Comparison of ENCODE assay signal across 9 cellular contexts in the genomic region with DNA sequence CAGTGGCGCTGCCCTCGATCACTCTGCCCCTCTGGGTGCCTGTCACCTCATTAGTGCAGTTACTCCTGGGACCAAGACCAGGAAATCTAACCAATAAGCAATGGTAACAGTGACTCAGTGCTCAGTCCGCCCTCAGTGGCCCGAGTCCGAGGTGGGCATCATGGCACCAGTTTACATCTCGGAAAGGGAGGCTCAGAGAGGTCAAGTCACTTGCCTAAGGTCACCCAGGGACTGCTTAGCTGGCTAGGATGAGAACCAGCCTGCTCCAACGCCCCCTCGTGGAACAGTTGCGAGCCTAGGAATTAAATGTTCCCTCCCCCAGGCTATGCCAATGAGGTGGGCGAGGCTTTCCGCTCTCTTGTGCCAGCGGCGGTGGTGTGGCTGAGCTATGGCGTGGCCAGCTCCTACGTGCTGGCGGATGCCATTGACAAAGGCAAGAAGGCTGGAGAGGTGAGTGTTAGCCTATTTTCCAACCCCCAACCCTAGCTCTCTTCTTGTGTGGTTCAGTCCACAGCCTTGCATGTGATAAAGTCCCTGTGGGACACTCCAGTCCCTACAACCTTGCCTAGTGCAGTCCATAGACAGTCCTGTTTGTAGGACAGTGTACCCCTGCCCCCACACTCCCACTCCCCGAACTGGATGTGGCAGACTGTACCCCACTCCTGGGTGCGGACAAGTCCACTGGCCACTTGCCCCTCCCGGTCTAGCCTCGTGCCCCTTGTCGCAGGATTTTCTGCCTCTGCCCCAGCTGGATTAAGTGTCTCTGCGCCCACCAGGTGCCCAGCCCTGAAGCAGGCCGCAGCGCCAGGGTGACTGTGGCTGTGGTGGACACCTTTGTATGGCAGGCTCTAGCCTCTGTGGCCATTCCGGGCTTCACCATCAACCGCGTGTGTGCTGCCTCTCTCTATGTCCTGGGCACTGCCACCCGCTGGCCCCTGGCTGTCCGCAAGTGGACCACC. TPM values are rescaled to one million over a fixed set of nuclear protein-coding genes. Genes with fewer than 3 reads are reported as not detected.
A peak's percentile ranks its signal among the peaks of the same experiment; 100 is the strongest.
DNase-seq lines count a peak whose midpoint lies in the region; ATAC-seq lines count a peak whose summit lies in the region.
"Had no signal": no experiment of that assay in that cellular context is flagged by ENCODE, and none has a peak within 500 bp of the region (broad histone marks: within the 10 kb centered on the region; RNA-seq: fewer than 3 reads in every experiment).

No MANE protein-coding gene starts in this region.

- peak overlapping the region; percentile 91 to 100 (median 97) for H3K27ac Mint-ChIP-seq in CD8-positive, alpha-beta memory T cell
- peak overlapping the region; percentile 89 for H3K27ac Mint-ChIP-seq in activated T-helper 1 cell treated with anti-CD3 and anti-CD28 coated beads, Interleukin-12 subunit alpha, Interleukin-12 subunit beta, Interleukin-2, Interleukin-4 antibody, amounts not matched to agents 30 ng/mL and 10 ng/mL and 1 ng/mL, durations not matched to agents 14 hours and 24 hours and 36 hours
- peak overlapping the region; percentile 95 to 98 for H3K27ac Mint-ChIP-seq in natural killer cell treated with Interleukin-12 subunit alpha and Interleukin-12 subunit beta and Interleukin-15 and Interleukin-18, amount 100 ng/mL, for 72 hours

- H3K27ac ChIP-seq in CD8-positive, alpha-beta memory T cell (ENCODE audit: low read depth, low read length): peak overlapping the region; percentile 81

- H3K4me1 ChIP-seq in CD8-positive, alpha-beta memory T cell (ENCODE audit: insufficient read depth, low read length): peaks cover 44% of the 10 kb centered on the region

- no peaks in the 10 kb centered on the region for H3K9me3 Mint-ChIP-seq in CD8-positive, alpha-beta memory T cell
- H3K9me3 Mint-ChIP-seq in activated T-helper 1 cell treated with anti-CD3 and anti-CD28 coated beads, Interleukin-12 subunit alpha, Interleukin-12 subunit beta, Interleukin-2, Interleukin-4 antibody, amounts not matched to agents 30 ng/mL and 10 ng/mL and 1 ng/mL, durations not matched to agents 14 hours and 24 hours and 36 hours: no peaks in the 10 kb centered on the region
- H3K9me3 Mint-ChIP-seq in natural killer cell treated with Interleukin-12 subunit alpha and Interleukin-12 subunit beta and Interleukin-15 and Interleukin-18, amount 100 ng/mL, for 72 hours: no peaks in the 10 kb centered on the region

- peaks cover 49 to 57% (median 56%) of the 10 kb centered on the region in 3 donors for H3K4me1 Mint-ChIP-seq in CD8-positive, alpha-beta memory T cell
- H3K4me1 Mint-ChIP-seq in activated T-helper 1 cell treated with anti-CD3 and anti-CD28 coated beads, Interleukin-12 subunit alpha, Interleukin-12 subunit beta, Interleukin-2, Interleukin-4 antibody, amounts not matched to agents 30 ng/mL and 10 ng/mL and 1 ng/mL, durations not matched to agents 14 hours and 24 hours and 36 hours (ENCODE audit: low read depth): peaks cover 49% of the 10 kb centered on the region
- peaks cover 46 to 48% of the 10 kb centered on the region in 2 donors for H3K4me1 Mint-ChIP-seq in natural killer cell treated with Interleukin-12 subunit alpha and Interleukin-12 subunit beta and Interleukin-15 and Interleukin-18, amount 100 ng/mL, for 72 hours (ENCODE audit: low read depth in 2 of 2)

- POLR2A ChIA-PET in CD8-positive, alpha-beta memory T cell (lab: Charles Lee): interaction anchor here (1.4 to 3.2 kb wide), 2 partner anchors 8 to 70 kb away, joined by 3 to 16 read pairs; a partner anchor contains a TSS

- peak in 1 of 2 donors; percentile 45 for ATAC-seq in natural killer cell treated with Interleukin-12 subunit alpha and Interleukin-12 subunit beta and Interleukin-15 and Interleukin-18, amount 100 ng/mL, for 72 hours

- CTCF ChIA-PET in CD8-positive, alpha-beta memory T cell (lab: Charles Lee): interaction anchor here (0.8 to 5.9 kb wide), 14 partner anchors 11 to 322 kb away, joined by 3 to 37 read pairs (median 4); a partner anchor contains a TSS

- no peaks in the 10 kb centered on the region for H3K9me3 ChIP-seq in CD8-positive, alpha-beta memory T cell (ENCODE audit: low read length)

- intact Hi-C loops in activated T-helper 1 cell treated with anti-CD3 and anti-CD28 coated beads, Interleukin-12 subunit alpha, Interleukin-12 subunit beta, Interleukin-2, Interleukin-4 antibody, amounts not matched to agents 30 ng/mL and 10 ng/mL and 1 ng/mL, durations not matched to agents 14 hours and 24 hours and 36 hours (cut with micrococcal nuclease): loop anchor here (1.0 to 10.0 kb wide), 7 partner anchors 9 to 872 kb away; a partner anchor contains a TSS

- peak overlapping the region; percentile 91 to 98 (median 95) for H3K4me3 Mint-ChIP-seq in CD8-positive, alpha-beta memory T cell
- H3K4me3 Mint-ChIP-seq in activated T-helper 1 cell treated with anti-CD3 and anti-CD28 coated beads, Interleukin-12 subunit alpha, Interleukin-12 subunit beta, Interleukin-2, Interleukin-4 antibody, amounts not matched to agents 30 ng/mL and 10 ng/mL and 1 ng/mL, durations not matched to agents 14 hours and 24 hours and 36 hours: peak overlapping the region; percentile 98
- peak overlapping the region; percentile 98 for H3K4me3 Mint-ChIP-seq in natural killer cell treated with Interleukin-12 subunit alpha and Interleukin-12 subunit beta and Interleukin-15 and Interleukin-18, amount 100 ng/mL, for 72 hours

- H3K36me3 Mint-ChIP-seq in CD8-positive, alpha-beta memory T cell: peaks cover 0 to 38% (median 5%) of the 10 kb centered on the region in 3 donors
- H3K36me3 Mint-ChIP-seq in activated T-helper 1 cell treated with anti-CD3 and anti-CD28 coated beads, Interleukin-12 subunit alpha, Interleukin-12 subunit beta, Interleukin-2, Interleukin-4 antibody, amounts not matched to agents 30 ng/mL and 10 ng/mL and 1 ng/mL, durations not matched to agents 14 hours and 24 hours and 36 hours (ENCODE audit: low read depth): peaks cover 41% of the 10 kb centered on the region
- H3K36me3 Mint-ChIP-seq in natural killer cell treated with Interleukin-12 subunit alpha and Interleukin-12 subunit beta and Interleukin-15 and Interleukin-18, amount 100 ng/mL, for 72 hours: no peaks in the 10 kb centered on the region

- no peaks in the 10 kb centered on the region for H3K27me3 Mint-ChIP-seq in CD8-positive, alpha-beta memory T cell
- no peaks in the 10 kb centered on the region for H3K27me3 Mint-ChIP-seq in activated T-helper 1 cell treated with anti-CD3 and anti-CD28 coated beads, Interleukin-12 subunit alpha, Interleukin-12 subunit beta, Interleukin-2, Interleukin-4 antibody, amounts not matched to agents 30 ng/mL and 10 ng/mL and 1 ng/mL, durations not matched to agents 14 hours and 24 hours and 36 hours (ENCODE audit: insufficient read depth)
- no peaks in the 10 kb centered on the region for H3K27me3 Mint-ChIP-seq in natural killer cell treated with Interleukin-12 subunit alpha and Interleukin-12 subunit beta and Interleukin-15 and Interleukin-18, amount 100 ng/mL, for 72 hours

- peak overlapping the region; percentile 70 for H3K4me3 ChIP-seq in CD8-positive, alpha-beta memory T cell (ENCODE audit: low read length)

- no peaks in the 10 kb centered on the region for H3K36me3 ChIP-seq in CD8-positive, alpha-beta memory T cell (ENCODE audit: insufficient read depth, low read length)

- no peaks in the 10 kb centered on the region for H3K27me3 ChIP-seq in CD8-positive, alpha-beta memory T cell (ENCODE audit: insufficient read depth, low read length, poor library complexity, severe bottlenecking)

- DNase-seq in CD8-positive, alpha-beta memory T cell: peak; percentile 80 to 91 (median 87)
- DNase-seq in KG1 (lab: John Stamatoyannopoulos, UW) (peak; percentile 87), RKO (ENCODE audit: low spot score) (peak; percentile 94), fibroblast of gingiva (ENCODE audit: low read depth) (peak; percentile 75), globus pallidus (ENCODE audit: low spot score) (no peak)
- DNase-seq in activated T-helper 1 cell treated with anti-CD3 and anti-CD28 coated beads, Interleukin-12 subunit alpha, Interleukin-12 subunit beta, Interleukin-2, Interleukin-4 antibody, amounts not matched to agents 30 ng/mL and 10 ng/mL and 1 ng/mL, durations not matched to agents 14 hours and 24 hours and 36 hours (ENCODE audit: low spot score): peak; percentile 75
- DNase-seq in natural killer cell treated with Interleukin-12 subunit alpha and Interleukin-12 subunit beta and Interleukin-15 and Interleukin-18, amount 100 ng/mL, for 72 hours (ENCODE audit: low spot score): peak; percentile 83
- peak; percentile 71 to 85 (median 78) for DNase-seq in stimulated activated naive CD4-positive, alpha-beta T cell (lab: John Stamatoyannopoulos, UW)

RNA-seq across cellular contexts. Expression of a gene that starts 1.1 kb away (rescaled TPM):
- total RNA-seq in CD8-positive, alpha-beta memory T cell: 100 to 1,000 TPM; 104 to 110 TPM
- polyA plus RNA-seq in CD8-positive, alpha-beta memory T cell: 43.1 TPM
- 72.0 and 72.9 TPM in 2 replicates for total RNA-seq in activated T-helper 1 cell treated with anti-CD3 and anti-CD28 coated beads, Interleukin-12 subunit alpha, Interleukin-12 subunit beta, Interleukin-2, Interleukin-4 antibody, amounts not matched to agents 30 ng/mL and 10 ng/mL and 1 ng/mL, durations not matched to agents 14 hours and 24 hours and 36 hours
- 10 to 100 TPM; 58.7 to 67.4 TPM for total RNA-seq in natural killer cell treated with Interleukin-12 subunit alpha and Interleukin-12 subunit beta and Interleukin-15 and Interleukin-18, amount 100 ng/mL, for 72 hours

RNA-seq across cellular contexts. Expression of a gene that starts 29.9 kb away (rescaled TPM):
- 1 to 10 TPM; 4.4 to 4.9 TPM for total RNA-seq in CD8-positive, alpha-beta memory T cell
- 4.6 TPM for polyA plus RNA-seq in CD8-positive, alpha-beta memory T cell
- 25.6 and 27.0 TPM in 2 replicates for total RNA-seq in activated T-helper 1 cell treated with anti-CD3 and anti-CD28 coated beads, Interleukin-12 subunit alpha, Interleukin-12 subunit beta, Interleukin-2, Interleukin-4 antibody, amounts not matched to agents 30 ng/mL and 10 ng/mL and 1 ng/mL, durations not matched to agents 14 hours and 24 hours and 36 hours
- 1 to 10 TPM in 1 of 2 donors, under 1 TPM in 1; 0.40 to 1.3 TPM for total RNA-seq in natural killer cell treated with Interleukin-12 subunit alpha and Interleukin-12 subunit beta and Interleukin-15 and Interleukin-18, amount 100 ng/mL, for 72 hours

RNA-seq across cellular contexts. Expression of a gene that starts 39.5 kb away (rescaled TPM):
- total RNA-seq in CD8-positive, alpha-beta memory T cell: 1 to 10 TPM; 6.3 to 7.9 TPM
- polyA plus RNA-seq in CD8-positive, alpha-beta memory T cell: 0.22 TPM
- total RNA-seq in activated T-helper 1 cell treated with anti-CD3 and anti-CD28 coated beads, Interleukin-12 subunit alpha, Interleukin-12 subunit beta, Interleukin-2, Interleukin-4 antibody, amounts not matched to agents 30 ng/mL and 10 ng/mL and 1 ng/mL, durations not matched to agents 14 hours and 24 hours and 36 hours: 10.3 and 13.2 TPM in 2 replicates
- 1 to 10 TPM; 5.2 to 7.4 TPM for total RNA-seq in natural killer cell treated with Interleukin-12 subunit alpha and Interleukin-12 subunit beta and Interleukin-15 and Interleukin-18, amount 100 ng/mL, for 72 hours

RNA-seq across cellular contexts. Expression of a gene that starts 45.1 kb away (rescaled TPM):
- total RNA-seq in CD8-positive, alpha-beta memory T cell: not detected
- polyA plus RNA-seq in CD8-positive, alpha-beta memory T cell: not detected
- total RNA-seq in activated T-helper 1 cell treated with anti-CD3 and anti-CD28 coated beads, Interleukin-12 subunit alpha, Interleukin-12 subunit beta, Interleukin-2, Interleukin-4 antibody, amounts not matched to agents 30 ng/mL and 10 ng/mL and 1 ng/mL, durations not matched to agents 14 hours and 24 hours and 36 hours: not detected in 2 replicates
- not detected for total RNA-seq in natural killer cell treated with Interleukin-12 subunit alpha and Interleukin-12 subunit beta and Interleukin-15 and Interleukin-18, amount 100 ng/mL, for 72 hours
- total RNA-seq: T-helper 1 cell treated with Interleukin-12 subunit alpha and Interleukin-12 subunit beta and Interleukin-4 antibody, amounts not matched to agents 30 ng/mL and 1 ng/mL, for 36 hours had no signal
